ENCODE assay signal across 13 cellular contexts in genomic region chr4:34953145-34953799, GRCh38.
A peak's percentile ranks its signal among the peaks of the same experiment; 100 is the strongest.
DNase-seq lines count a peak whose midpoint lies in the region; ATAC-seq, FAIRE-seq and TF ChIP-seq lines count a peak whose summit lies in the region.
"Had no signal": no experiment of that assay in that cellular context is flagged by ENCODE, and none has a peak within 500 bp of the region (broad histone marks: within the 10 kb centered on the region; RNA-seq: fewer than 3 reads in every experiment).

No MANE protein-coding gene starts in this region.

- DNase-seq in Daoy (ENCODE audit: low read depth), result peak; percentile 1
- DNase-seq in HT-29 (ENCODE audit: low spot score), result peak; percentile 68
- DNase-seq in SK-MEL-5 (ENCODE audit: low read depth, low spot score), result peak; percentile 77
- DNase-seq in iPS DF 19.7 (ENCODE audit: low read depth, low spot score), result peak; percentile 25
- no peak for DNase-seq in kidney
- no peak for DNase-seq in activated naive CD4-positive, alpha-beta T cell treated with anti-CD3 and anti-CD28 coated beads, Interleukin-2, amount 50 U/mL, for 16 hours
- no peak for DNase-seq in NCI-H2081 (lab: John Stamatoyannopoulos, UW)
- DNase-seq: activated T-cell treated with anti-CD3 and anti-CD28 coated beads, Interleukin-2, amount 50 U/mL, for 48 hours; CD4-positive, CD25-positive, alpha-beta regulatory T cell; esophagus squamous epithelium; NCI-H1436 treated with DMSO at 0.1 percent for 48 hours; stimulated activated naive CD8-positive, alpha-beta T cell treated with anti-CD3 and anti-CD28 coated beads, Interleukin-15, Interleukin-2, amounts not matched to agents 100 U/mL and 50 U/mL, for 24 hours had no signal

- H3K4me3 ChIP-seq in kidney (ENCODE audit: low read length in 2 of 2), result no peak overlapping the region
- H3K4me3 ChIP-seq: esophagus squamous epithelium had no signal

- TF ChIP-seq CTCF in kidney (IDR thresholded peaks at IDR 0.05; ENCODE audit: borderline replicate concordance, extremely low read depth, insufficient read depth), result no peak

- no peak overlapping the region for H3K9ac ChIP-seq in kidney (ENCODE audit: low read length in 2 of 2)

- in situ Hi-C loops in SK-MEL-5 (cut with HindIII; ENCODE audit: low pct_unique_long_range_greater_than_20kb, low sequenced_read_pairs), result no loop called here

- no peak for ATAC-seq in GM19351 (IDR thresholded peaks at IDR 0.05; ENCODE audit: unreplicated experiment)
- ATAC-seq: stimulated activated naive CD8-positive, alpha-beta T cell treated with anti-CD3 and anti-CD28 coated beads, Interleukin-15, Interleukin-2, amounts not matched to agents 100 U/mL and 50 U/mL, for 24 hours had no signal

- no peak overlapping the region for H3K27ac ChIP-seq in kidney (ENCODE audit: low read depth in 2 of 2, low read length in 2 of 2)
- H3K27ac ChIP-seq: esophagus squamous epithelium had no signal

- no peaks in the 10 kb centered on the region for H3K4me1 ChIP-seq in kidney (ENCODE audit: control insufficient read depth in 1 of 2, insufficient read depth in 1 of 2, low read depth in 1 of 2, low read length in 2 of 2)
- H3K4me1 ChIP-seq: esophagus squamous epithelium had no signal

- FAIRE-seq in kidney (lab: Jason Lieb, UNC), result no peak

- intact Hi-C loops in kidney (cut with DNase I), result no loop called here

- no peaks in the 10 kb centered on the region for H3K9me3 ChIP-seq in kidney (ENCODE audit: control insufficient read depth in 1 of 2, low read length in 2 of 2)
- H3K9me3 ChIP-seq: esophagus squamous epithelium had no signal

- H3K36me3 ChIP-seq in kidney (ENCODE audit: control insufficient read depth in 1 of 2, insufficient read depth in 2 of 2, low read length in 2 of 2), result no peaks in the 10 kb centered on the region
- H3K36me3 ChIP-seq: esophagus squamous epithelium had no signal

Comparison
In these comparisons a context has a peak if more than half of its experiments do, and no peak if none do; other contexts are left out.
1. DNase-seq: peak in Daoy (single experiment), HT-29 (single experiment), SK-MEL-5 (single experiment) and iPS DF 19.7 (single experiment); none in kidney (single experiment), activated naive CD4-positive, alpha-beta T cell treated with anti-CD3 and anti-CD28 coated beads, Interleukin-2, amount 50 U/mL, for 16 hours (single experiment) and NCI-H2081 (0 of 2).